20 cellular contexts compared by ENCODE assay signal in genomic region chr17:22510504-22510903, GRCh38.
DNase-seq lines count a peak whose midpoint lies in the region; ATAC-seq and TF ChIP-seq lines count a peak whose summit lies in the region.
"Had no signal": no experiment of that assay in that cellular context is flagged by ENCODE, and none has a peak within 500 bp of the region (broad histone marks: within the 10 kb centered on the region; RNA-seq: fewer than 3 reads in every experiment).

No MANE protein-coding gene starts in this region.

- no peaks in the 10 kb centered on the region for H3K27me3 Mint-ChIP-seq in osteocyte (ENCODE audit: unreplicated experiment)
- H3K27me3 Mint-ChIP-seq: B cell; CD4-positive, alpha-beta T cell had no signal

- H3K4me3 ChIP-seq in right atrium auricular region: no peak overlapping the region
- H3K4me3 ChIP-seq in esophagus muscularis mucosa: no peak overlapping the region
- no peak overlapping the region for H3K4me3 ChIP-seq in vagina
- H3K4me3 ChIP-seq: A549; BLaER1 treated with 17β-estradiol and CSF1 and Interleukin-3, amounts not matched to agents 10 nM and 100 nM; GM12878 had no signal

- H3K4me1 ChIP-seq in right atrium auricular region: no peaks in the 10 kb centered on the region
- no peaks in the 10 kb centered on the region for H3K4me1 ChIP-seq in esophagus muscularis mucosa
- H3K4me1 ChIP-seq in vagina: no peaks in the 10 kb centered on the region
- H3K4me1 ChIP-seq: A549, Caco-2 had no signal

- no peaks in the 10 kb centered on the region for H3K4me1 Mint-ChIP-seq in osteocyte (ENCODE audit: unreplicated experiment)
- H3K4me1 Mint-ChIP-seq: B cell had no signal

- DNase-seq in right atrium auricular region (ENCODE audit: low spot score) (peak; percentile 48), left cardiac atrium (no peak), esophagus muscularis mucosa (ENCODE audit: extremely low spot score) (peak; percentile 64), osteocyte (ENCODE audit: extremely low spot score, unreplicated experiment) (peak; percentile 54), vagina (ENCODE audit: extremely low spot score in 2 of 2) (peak; percentile 31 to 58)
- DNase-seq: AML-193; Caco-2; Calu3; CD4-positive, alpha-beta T cell; CD8-positive, alpha-beta T cell; DMS79 treated with DMSO at 0.1 percent for 48 hours had no signal

- H3K27ac Mint-ChIP-seq in osteocyte (ENCODE audit: unreplicated experiment): no peak overlapping the region
- H3K27ac Mint-ChIP-seq: B cell; CD4-positive, alpha-beta T cell; CD8-positive, alpha-beta T cell had no signal

- H3K27me3 ChIP-seq in right atrium auricular region (no peaks in the 10 kb centered on the region), esophagus muscularis mucosa (peaks cover 0 to 4% (median 0%) of the 10 kb centered on the region in 4 donors), vagina (no peaks in the 10 kb centered on the region)
- H3K27me3 ChIP-seq: BLaER1 treated with 17β-estradiol and CSF1 and Interleukin-3, amounts not matched to agents 10 nM and 100 nM had no signal

- H3K36me3 Mint-ChIP-seq in osteocyte (ENCODE audit: unreplicated experiment): no peaks in the 10 kb centered on the region
- H3K36me3 Mint-ChIP-seq: CD8-positive, alpha-beta T cell had no signal

- H3K36me3 ChIP-seq in right atrium auricular region (no peaks in the 10 kb centered on the region), esophagus muscularis mucosa (no peaks in the 10 kb centered on the region), vagina (no peaks in the 10 kb centered on the region)
- H3K36me3 ChIP-seq: BLaER1 treated with 17β-estradiol and CSF1 and Interleukin-3, amounts not matched to agents 10 nM and 100 nM had no signal

- ATAC-seq in left cardiac atrium (no peak), GM19455 (IDR thresholded peaks at IDR 0.05; ENCODE audit: unreplicated experiment) (no peak), GM21515 (IDR thresholded peaks at IDR 0.05; ENCODE audit: unreplicated experiment) (no peak), HG03175 (IDR thresholded peaks at IDR 0.05; ENCODE audit: unreplicated experiment) (no peak)
- ATAC-seq: A549; CD8-positive, alpha-beta T cell; GM12878 had no signal

- 44% methylated on average over 7 of the region's 7 CpGs for WGBS in esophagus muscularis mucosa

- intact Hi-C loops in left cardiac atrium (cut with DNase I) (no loop called here), esophagus muscularis mucosa (cut with DNase I) (no loop called here), vagina (cut with DNase I) (loop anchor here (10.0 kb wide), 1 partner anchor 56 kb away; no protein-coding TSS in a partner anchor)

- H3K9me3 Mint-ChIP-seq in osteocyte (ENCODE audit: unreplicated experiment): peaks cover 26% of the 10 kb centered on the region

- TF ChIP-seq EP300 in esophagus muscularis mucosa (IDR thresholded peaks at IDR 0.05): no peak

- TF ChIP-seq CTCF in right atrium auricular region (IDR thresholded peaks at IDR 0.05): no peak
- TF ChIP-seq CTCF in esophagus muscularis mucosa (IDR thresholded peaks at IDR 0.05): no peak
- no peak for TF ChIP-seq CTCF in osteocyte (IDR thresholded peaks at IDR 0.05)
- TF ChIP-seq CTCF in vagina (IDR thresholded peaks at IDR 0.05): no peak

- H3K4me3 Mint-ChIP-seq in osteocyte (ENCODE audit: unreplicated experiment): no peak overlapping the region
- H3K4me3 Mint-ChIP-seq: B cell; CD4-positive, alpha-beta T cell; CD8-positive, alpha-beta T cell had no signal

- TF ChIP-seq POLR2A in esophagus muscularis mucosa (IDR thresholded peaks at IDR 0.05; ENCODE audit: low read depth): no peak
- TF ChIP-seq POLR2A in vagina (IDR thresholded peaks at IDR 0.05): no peak

- H3K27ac ChIP-seq in right atrium auricular region (no peak overlapping the region), esophagus muscularis mucosa (replicated peaks in 1 of 4) (no peak overlapping the region), vagina (no peak overlapping the region)
- H3K27ac ChIP-seq: 22Rv1; A549; BLaER1 treated with 17β-estradiol and CSF1 and Interleukin-3, amounts not matched to agents 10 nM and 100 nM; C4-2B had no signal

- H3K9me3 ChIP-seq in right atrium auricular region (no peaks in the 10 kb centered on the region), esophagus muscularis mucosa (peaks cover 0 to 10% (median 0%) of the 10 kb centered on the region in 4 donors), vagina (no peaks in the 10 kb centered on the region)
- H3K9me3 ChIP-seq: A549; BLaER1 treated with 17β-estradiol and CSF1 and Interleukin-3, amounts not matched to agents 10 nM and 100 nM had no signal
